8 cellular contexts compared by ENCODE assay signal in the genomic region with DNA sequence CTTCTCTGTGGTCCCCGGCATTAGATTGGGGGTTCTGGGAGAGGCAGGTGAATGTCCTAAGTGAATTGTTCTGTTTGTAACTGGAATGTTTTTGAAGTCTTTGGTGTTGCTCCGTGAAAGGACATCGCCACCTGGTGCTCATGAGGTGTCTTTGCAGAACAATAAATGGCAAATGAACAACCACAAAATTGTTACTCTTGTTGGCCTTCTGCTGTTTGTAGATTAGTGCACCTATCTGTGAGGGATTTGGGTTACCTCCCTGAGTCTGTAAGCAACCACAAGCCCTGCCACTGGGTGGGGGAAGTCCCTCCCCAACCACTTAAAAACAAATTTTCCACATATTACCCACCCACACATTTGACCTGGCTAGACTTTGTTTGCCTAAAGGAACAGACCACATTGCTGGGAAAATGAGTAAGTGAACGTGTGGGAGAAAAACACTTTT.
A peak's percentile ranks its signal among the peaks of the same experiment; 100 is the strongest.
DNase-seq lines count a peak whose midpoint lies in the region; ATAC-seq and TF ChIP-seq lines count a peak whose summit lies in the region.

No MANE protein-coding gene starts in this region.

- peak overlapping the region in 3 of 10 experiments; percentile 11 to 79 (median 62); a peak in 4 of 20 replicates for H3K4me3 ChIP-seq in BLaER1 treated with 17β-estradiol and CSF1 and Interleukin-3, amounts not matched to agents 10 nM and 100 nM
- H3K4me3 ChIP-seq in foreskin fibroblast (ENCODE audit: low read depth in 1 of 2, low read length in 2 of 2) (no peak overlapping the region), parathyroid adenoma (ENCODE audit: low read depth, low read length) (no peak overlapping the region)

- TF ChIP-seq CTCF in foreskin fibroblast (IDR thresholded peaks at IDR 0.05; ENCODE audit: low read depth, low read length), result peak; percentile 70
- TF ChIP-seq CTCF in parathyroid adenoma (IDR thresholded peaks at IDR 0.05), result peak; percentile 52

- ATAC-seq in GM18867 (IDR thresholded peaks at IDR 0.05; ENCODE audit: unreplicated experiment) (peak; percentile 65), HG03039 (IDR thresholded peaks at IDR 0.05; ENCODE audit: unreplicated experiment) (peak; percentile 71)

- H4K20me1 ChIP-seq in BLaER1 treated with 17β-estradiol and CSF1 and Interleukin-3, amounts not matched to agents 10 nM and 100 nM, result peaks cover 0 to 64% (median 0%) of the 10 kb centered on the region in 11 experiments; a peak in 3 of 22 replicates

- H2AFZ ChIP-seq in parathyroid adenoma, result no peak overlapping the region

- H3K79me2 ChIP-seq in parathyroid adenoma, result no peaks in the 10 kb centered on the region

- peak overlapping the region; percentile 21 to 95 (median 67); a peak in 19 of 22 replicates for H3K4me2 ChIP-seq in BLaER1 treated with 17β-estradiol and CSF1 and Interleukin-3, amounts not matched to agents 10 nM and 100 nM
- no peak overlapping the region for H3K4me2 ChIP-seq in parathyroid adenoma (ENCODE audit: low read length)

- DNase-seq in NCI-H345 (lab: John Stamatoyannopoulos, UW) (peak; percentile 20), foreskin fibroblast (peak; percentile 45 to 74)
- DNase-seq in activated CD8-positive, alpha-beta memory T cell treated with anti-CD3 and anti-CD28 coated beads, Interleukin-2, amount 50 U/mL, for 4 hours, result peak; percentile 24
- DNase-seq in NK-92 treated with Interleukin-12 subunit alpha and Interleukin-12 subunit beta, amount 100 ng/mL, for 24 hours (lab: John Stamatoyannopoulos, UW), result no peak

- peak overlapping the region in 5 of 11 experiments; percentile 25 to 76 (median 34); a peak in 5 of 22 replicates for H3K27ac ChIP-seq in BLaER1 treated with 17β-estradiol and CSF1 and Interleukin-3, amounts not matched to agents 10 nM and 100 nM
- no peak overlapping the region for H3K27ac ChIP-seq in parathyroid adenoma

- H3K4me1 ChIP-seq in BLaER1 treated with 17β-estradiol and CSF1 and Interleukin-3, amounts not matched to agents 10 nM and 100 nM, result peaks cover 27 to 83% (median 50%) of the 10 kb centered on the region in 10 experiments
- H3K4me1 ChIP-seq in parathyroid adenoma, result no peaks in the 10 kb centered on the region

- peak overlapping the region in 3 of 11 experiments; percentile 16 to 91 (median 79); a peak in 5 of 22 replicates for H3K9ac ChIP-seq in BLaER1 treated with 17β-estradiol and CSF1 and Interleukin-3, amounts not matched to agents 10 nM and 100 nM
- no peak overlapping the region for H3K9ac ChIP-seq in parathyroid adenoma

- peaks cover 0 to 4% (median 0%) of the 10 kb centered on the region in 11 experiments; a peak in 1 of 22 replicates for H3K9me3 ChIP-seq in BLaER1 treated with 17β-estradiol and CSF1 and Interleukin-3, amounts not matched to agents 10 nM and 100 nM (replicated peaks in 1 of 11)
- no peaks in the 10 kb centered on the region for H3K9me3 ChIP-seq in parathyroid adenoma (ENCODE audit: control insufficient read depth, low read length)

- H3K36me3 ChIP-seq in BLaER1 treated with 17β-estradiol and CSF1 and Interleukin-3, amounts not matched to agents 10 nM and 100 nM, result peaks cover 0 to 65% (median 11%) of the 10 kb centered on the region in 11 experiments; a peak in 13 of 22 replicates
- no peaks in the 10 kb centered on the region for H3K36me3 ChIP-seq in parathyroid adenoma (ENCODE audit: control insufficient read depth, insufficient read depth, low read length)

- no peaks in the 10 kb centered on the region for H3K27me3 ChIP-seq in BLaER1 treated with 17β-estradiol and CSF1 and Interleukin-3, amounts not matched to agents 10 nM and 100 nM
- no peaks in the 10 kb centered on the region for H3K27me3 ChIP-seq in parathyroid adenoma (ENCODE audit: control insufficient read depth, insufficient read depth, low read length)
